ENCODE assay signal across 18 cellular contexts in genomic region chrX:108019382-108019857, GRCh38. TPM values are rescaled to one million over a fixed set of nuclear protein-coding genes. Genes with fewer than 3 reads are reported as not detected.
DNase-seq lines count a peak whose midpoint lies in the region; ATAC-seq and TF ChIP-seq lines count a peak whose summit lies in the region.
"Had no signal": no experiment of that assay in that cellular context is flagged by ENCODE, and none has a peak within 500 bp of the region (broad histone marks: within the 10 kb centered on the region; RNA-seq: fewer than 3 reads in every experiment).

No MANE protein-coding gene starts in this region.

- H3K4me3 Mint-ChIP-seq in activated CD8-positive, alpha-beta memory T cell treated with anti-CD3 and anti-CD28 coated beads, Interleukin-2, amount 10 ng/mL, durations not matched to agents 7 days and 5 days, result peak overlapping the region; percentile 26
- peak overlapping the region; percentile 76 for H3K4me3 Mint-ChIP-seq in activated T-cell treated with anti-CD3 and anti-CD28 coated beads, Interleukin-2, amount 50 U/mL, for 4 hours
- no peak overlapping the region for H3K4me3 Mint-ChIP-seq in neural progenitor cell

- no peak for DNase-seq in activated CD8-positive, alpha-beta memory T cell treated with anti-CD3 and anti-CD28 coated beads, Interleukin-2, amount 10 ng/mL, durations not matched to agents 7 days and 5 days
- no peak for DNase-seq in activated CD8-positive, alpha-beta memory T cell treated with anti-CD3 and anti-CD28 coated beads, Interleukin-2, amount 50 U/mL, for 4 hours
- DNase-seq in Kasumi-1 (lab: John Stamatoyannopoulos, UW), result peak; percentile 23 to 39
- no peak for DNase-seq in activated T-cell treated with anti-CD3 and anti-CD28 coated beads, Interleukin-2, amount 50 U/mL, for 4 hours
- no peak for DNase-seq in neural progenitor cell (ENCODE audit: low spot score)
- no peak for DNase-seq in WERI-Rb-1
- DNase-seq in sigmoid colon, result no peak
- no peak for DNase-seq in kidney glomerular epithelial cell (lab: John Stamatoyannopoulos, UW)
- DNase-seq: DMS 273 treated with DMSO at 0.1 percent for 48 hours; naive B cell; NCI-H524; ovary; right cardiac atrium; stimulated activated CD8-positive, alpha-beta memory T cell treated with anti-CD3 and anti-CD28 coated beads, Interleukin-4, amount 100 ng/mL, for 48 hours had no signal

- no peak overlapping the region for H2AFZ ChIP-seq in neural progenitor cell (replicated peaks)

- H3K9me3 Mint-ChIP-seq in activated CD8-positive, alpha-beta memory T cell treated with anti-CD3 and anti-CD28 coated beads, Interleukin-2, amount 10 ng/mL, durations not matched to agents 7 days and 5 days (ENCODE audit: low read depth), result no peaks in the 10 kb centered on the region
- H3K9me3 Mint-ChIP-seq in activated T-cell treated with anti-CD3 and anti-CD28 coated beads, Interleukin-2, amount 50 U/mL, for 4 hours, result peaks cover under 1% of the 10 kb centered on the region
- H3K9me3 Mint-ChIP-seq in neural progenitor cell, result no peaks in the 10 kb centered on the region

- no peak overlapping the region for H3K4me2 ChIP-seq in neural progenitor cell
- H3K4me2 ChIP-seq: BLaER1 had no signal

- CTCF ChIA-PET in activated CD8-positive, alpha-beta memory T cell treated with anti-CD3 and anti-CD28 coated beads, Interleukin-2, amount 10 ng/mL, durations not matched to agents 7 days and 5 days (lab: Charles Lee), result interaction anchor here (1.1 kb wide), 1 partner anchor 119 kb away, joined by 3 read pairs; no protein-coding TSS in a partner anchor

- peaks cover 2% of the 10 kb centered on the region for H3K36me3 Mint-ChIP-seq in activated CD8-positive, alpha-beta memory T cell treated with anti-CD3 and anti-CD28 coated beads, Interleukin-2, amount 10 ng/mL, durations not matched to agents 7 days and 5 days
- no peaks in the 10 kb centered on the region for H3K36me3 Mint-ChIP-seq in activated T-cell treated with anti-CD3 and anti-CD28 coated beads, Interleukin-2, amount 50 U/mL, for 4 hours (ENCODE audit: insufficient read depth)
- no peaks in the 10 kb centered on the region for H3K36me3 Mint-ChIP-seq in neural progenitor cell
- H3K36me3 Mint-ChIP-seq: naive B cell had no signal

- H3K27me3 ChIP-seq in neural progenitor cell, result no peaks in the 10 kb centered on the region
- H3K27me3 ChIP-seq in WERI-Rb-1 (ENCODE audit: insufficient read depth, low read depth, severe bottlenecking), result peaks cover 46% of the 10 kb centered on the region
- H3K27me3 ChIP-seq in sigmoid colon, result no peaks in the 10 kb centered on the region
- H3K27me3 ChIP-seq: ovary, suprapubic skin had no signal

- no peaks in the 10 kb centered on the region for H3F3A ChIP-seq in neural progenitor cell (ENCODE audit: low read depth)

- H3K4me1 Mint-ChIP-seq in activated CD8-positive, alpha-beta memory T cell treated with anti-CD3 and anti-CD28 coated beads, Interleukin-2, amount 10 ng/mL, durations not matched to agents 7 days and 5 days, result peaks cover 34% of the 10 kb centered on the region
- peaks cover 75% of the 10 kb centered on the region for H3K4me1 Mint-ChIP-seq in activated T-cell treated with anti-CD3 and anti-CD28 coated beads, Interleukin-2, amount 50 U/mL, for 4 hours (ENCODE audit: low read depth)
- no peaks in the 10 kb centered on the region for H3K4me1 Mint-ChIP-seq in neural progenitor cell

- H3K27me3 Mint-ChIP-seq in activated CD8-positive, alpha-beta memory T cell treated with anti-CD3 and anti-CD28 coated beads, Interleukin-2, amount 10 ng/mL, durations not matched to agents 7 days and 5 days, result no peaks in the 10 kb centered on the region
- no peaks in the 10 kb centered on the region for H3K27me3 Mint-ChIP-seq in activated T-cell treated with anti-CD3 and anti-CD28 coated beads, Interleukin-2, amount 50 U/mL, for 4 hours (ENCODE audit: low read depth)
- peaks cover 5% of the 10 kb centered on the region for H3K27me3 Mint-ChIP-seq in neural progenitor cell (ENCODE audit: insufficient read depth, low read depth)

- intact Hi-C loops in sigmoid colon (cut with DNase I), result no loop called here

- H3K4me3 ChIP-seq in neural progenitor cell (no peak overlapping the region), WERI-Rb-1 (ENCODE audit: low read depth, low read length) (no peak overlapping the region), sigmoid colon (no peak overlapping the region)
- H3K4me3 ChIP-seq: BLaER1, ovary, suprapubic skin had no signal

- TF ChIP-seq CTCF in neural progenitor cell (IDR thresholded peaks at IDR 0.05) (no peak), WERI-Rb-1 (IDR thresholded peaks at IDR 0.05; ENCODE audit: low read depth, low read length) (no peak), sigmoid colon (IDR thresholded peaks at IDR 0.05) (no peak)

- peak; percentile 40 for ATAC-seq in activated CD8-positive, alpha-beta memory T cell treated with anti-CD3 and anti-CD28 coated beads, Interleukin-2, amount 10 ng/mL, durations not matched to agents 7 days and 5 days
- ATAC-seq in activated T-cell treated with anti-CD3 and anti-CD28 coated beads, Interleukin-2, amount 50 U/mL, for 4 hours, result peak in 1 of 2 donors; percentile 9
- ATAC-seq: HepG2, right cardiac atrium had no signal

- TF ChIP-seq POLR2A in sigmoid colon (IDR thresholded peaks at IDR 0.05), result no peak

- H3K9me3 ChIP-seq in neural progenitor cell (ENCODE audit: low read depth), result no peaks in the 10 kb centered on the region
- no peaks in the 10 kb centered on the region for H3K9me3 ChIP-seq in WERI-Rb-1 (ENCODE audit: severe bottlenecking)
- H3K9me3 ChIP-seq in sigmoid colon, result no peaks in the 10 kb centered on the region
- H3K9me3 ChIP-seq: BLaER1, ovary, suprapubic skin had no signal

- no peaks in the 10 kb centered on the region for H4K20me1 ChIP-seq in neural progenitor cell (ENCODE audit: low read depth)

- H3K79me2 ChIP-seq in neural progenitor cell (ENCODE audit: low read depth), result no peaks in the 10 kb centered on the region

- no peak overlapping the region for H3K9ac ChIP-seq in neural progenitor cell
- H3K9ac ChIP-seq: BLaER1 had no signal

- H3K27ac Mint-ChIP-seq in activated CD8-positive, alpha-beta memory T cell treated with anti-CD3 and anti-CD28 coated beads, Interleukin-2, amount 10 ng/mL, durations not matched to agents 7 days and 5 days, result peak overlapping the region; percentile 48
- peak overlapping the region; percentile 58 for H3K27ac Mint-ChIP-seq in neural progenitor cell

- no peaks in the 10 kb centered on the region for H3K36me3 ChIP-seq in neural progenitor cell
- no peaks in the 10 kb centered on the region for H3K36me3 ChIP-seq in WERI-Rb-1
- H3K36me3 ChIP-seq in sigmoid colon, result no peaks in the 10 kb centered on the region
- H3K36me3 ChIP-seq: BLaER1, ovary, suprapubic skin had no signal

- 50 to 84% methylated on average over 2 of the region's 2 CpGs for WGBS in sigmoid colon, 2 donors

- no peaks in the 10 kb centered on the region for H3K4me1 ChIP-seq in neural progenitor cell
- no peaks in the 10 kb centered on the region for H3K4me1 ChIP-seq in sigmoid colon
- H3K4me1 ChIP-seq: BLaER1, suprapubic skin had no signal

- no peak overlapping the region for H3K27ac ChIP-seq in neural progenitor cell
- no peak overlapping the region for H3K27ac ChIP-seq in WERI-Rb-1
- no peak overlapping the region for H3K27ac ChIP-seq in sigmoid colon
- H3K27ac ChIP-seq: BLaER1, ovary, suprapubic skin had no signal

- TF ChIP-seq EP300 in sigmoid colon (IDR thresholded peaks at IDR 0.05), result no peak

RNA-seq across cellular contexts. Expression of gene VSIG1, which starts 25.4 kb away (rescaled TPM):
- total RNA-seq in activated CD8-positive, alpha-beta memory T cell treated with anti-CD3 and anti-CD28 coated beads, Interleukin-2, amount 10 ng/mL, durations not matched to agents 7 days and 5 days, result under 1 TPM in 1 of 2 experiments, not detected in 1; 0.64 TPM
- total RNA-seq in activated T-cell treated with anti-CD3 and anti-CD28 coated beads, Interleukin-2, amount 50 U/mL, for 4 hours, result under 1 TPM in 1 of 3 donors, not detected in 2; 0.57 TPM
- total RNA-seq in neural progenitor cell (ENCODE audit: low replicate concordance) (0.15 and 0.22 TPM in 2 replicates), sigmoid colon (under 1 TPM in 1 of 4 donors, not detected in 3; 0.36 TPM)
- polyA plus RNA-seq in sigmoid colon, result under 1 TPM in 1 of 3 donors, not detected in 2; 0.64 TPM
- total RNA-seq: A673, HepG2, right cardiac atrium had no signal
- polyA plus RNA-seq: right cardiac atrium had no signal

RNA-seq across cellular contexts. Expression of gene TEX13B, which starts 37.2 kb away (rescaled TPM):
- total RNA-seq in activated CD8-positive, alpha-beta memory T cell treated with anti-CD3 and anti-CD28 coated beads, Interleukin-2, amount 10 ng/mL, durations not matched to agents 7 days and 5 days, result not detected
- total RNA-seq in activated T-cell treated with anti-CD3 and anti-CD28 coated beads, Interleukin-2, amount 50 U/mL, for 4 hours, result not detected
- total RNA-seq in neural progenitor cell (ENCODE audit: low replicate concordance) (not detected in 2 replicates), sigmoid colon (not detected)
- polyA plus RNA-seq in sigmoid colon, result not detected
- total RNA-seq: A673, HepG2, ovary, right cardiac atrium, suprapubic skin had no signal
- polyA plus RNA-seq: HepG2, ovary, right cardiac atrium had no signal

Comparison
In these comparisons a context has a peak if more than half of its experiments do, and no peak if none do; other contexts are left out.
1. DNase-seq: peak in Kasumi-1 (2 of 2); none in activated CD8-positive, alpha-beta memory T cell treated with anti-CD3 and anti-CD28 coated beads, Interleukin-2, amount 10 ng/mL, durations not matched to agents 7 days and 5 days (single experiment), activated CD8-positive, alpha-beta memory T cell treated with anti-CD3 and anti-CD28 coated beads, Interleukin-2, amount 50 U/mL, for 4 hours (single experiment), activated T-cell treated with anti-CD3 and anti-CD28 coated beads, Interleukin-2, amount 50 U/mL, for 4 hours (single experiment), neural progenitor cell (single experiment), WERI-Rb-1 (single experiment), sigmoid colon (single experiment) and kidney glomerular epithelial cell (single experiment).